Comparison of ENCODE assay signal across 8 cellular contexts in genomic region chr1:46179138-46180081, GRCh38. TPM values are rescaled to one million over a fixed set of nuclear protein-coding genes. Genes with fewer than 3 reads are reported as not detected.
DNase-seq lines count a peak whose midpoint lies in the region; ATAC-seq lines count a peak whose summit lies in the region.

No MANE protein-coding gene starts in this region.

- ATAC-seq in HG02981 (IDR thresholded peaks at IDR 0.05; ENCODE audit: unreplicated experiment) (peak; percentile 54), left lobe of liver (peak; percentile 75), HG02870 (IDR thresholded peaks at IDR 0.05; ENCODE audit: unreplicated experiment) (no peak)
- ATAC-seq in activated CD4-positive, CD25-positive, alpha-beta regulatory T cell treated with anti-CD3 and anti-CD28 coated beads, Interleukin-2, amount 50 U/mL, for 24 hours, result peak; percentile 79 to 85

- DNase-seq in DMS153 treated with DMSO at 0.1 percent for 48 hours (lab: John Stamatoyannopoulos, UW; ENCODE audit: unreplicated experiment) (peak; percentile 97), NCI-H345 treated with DMSO at 0.1 percent for 48 hours (lab: John Stamatoyannopoulos, UW; ENCODE audit: unreplicated experiment) (peak; percentile 71), cerebellum (ENCODE audit: low spot score) (peak; percentile 90), left lobe of liver (ENCODE audit: low spot score) (peak; percentile 73)
- DNase-seq in stimulated activated CD4-positive, alpha-beta T cell treated with anti-CD3 and anti-CD28 coated beads, Interleukin-2, amount 100 ng/mL, for 48 hours, result peak; percentile 60 to 63

RNA-seq across cellular contexts. Expression of gene P3R3URF, which starts 3.1 kb away (rescaled TPM):
- total RNA-seq in cerebellum (not detected), left lobe of liver (not detected)

RNA-seq across cellular contexts. Expression of gene TSPAN1, which starts 4.5 kb away (rescaled TPM):
- total RNA-seq in cerebellum (1.00 TPM), left lobe of liver (7.7 TPM)

RNA-seq across cellular contexts. Expression of gene POMGNT1, which starts 18.8 kb away (rescaled TPM):
- total RNA-seq in cerebellum (34.2 TPM), left lobe of liver (39.8 TPM)

RNA-seq across cellular contexts. Expression of gene LURAP1, which starts 23.7 kb away (rescaled TPM):
- 3.1 TPM for total RNA-seq in cerebellum
- total RNA-seq in left lobe of liver, result 0.40 TPM

RNA-seq across cellular contexts. Expression of gene PIK3R3, which starts 47.0 kb away (rescaled TPM):
- total RNA-seq in cerebellum (58.9 TPM), left lobe of liver (3.1 TPM)
